In genomic region chr10:100999742-101000601, GRCh38 we compare ENCODE assay signal across 8 cellular contexts. TPM values are rescaled to one million over a fixed set of nuclear protein-coding genes. Genes with fewer than 3 reads are reported as not detected.
DNase-seq lines count a peak whose midpoint lies in the region; ATAC-seq and TF ChIP-seq lines count a peak whose summit lies in the region.

A gene with protein sequence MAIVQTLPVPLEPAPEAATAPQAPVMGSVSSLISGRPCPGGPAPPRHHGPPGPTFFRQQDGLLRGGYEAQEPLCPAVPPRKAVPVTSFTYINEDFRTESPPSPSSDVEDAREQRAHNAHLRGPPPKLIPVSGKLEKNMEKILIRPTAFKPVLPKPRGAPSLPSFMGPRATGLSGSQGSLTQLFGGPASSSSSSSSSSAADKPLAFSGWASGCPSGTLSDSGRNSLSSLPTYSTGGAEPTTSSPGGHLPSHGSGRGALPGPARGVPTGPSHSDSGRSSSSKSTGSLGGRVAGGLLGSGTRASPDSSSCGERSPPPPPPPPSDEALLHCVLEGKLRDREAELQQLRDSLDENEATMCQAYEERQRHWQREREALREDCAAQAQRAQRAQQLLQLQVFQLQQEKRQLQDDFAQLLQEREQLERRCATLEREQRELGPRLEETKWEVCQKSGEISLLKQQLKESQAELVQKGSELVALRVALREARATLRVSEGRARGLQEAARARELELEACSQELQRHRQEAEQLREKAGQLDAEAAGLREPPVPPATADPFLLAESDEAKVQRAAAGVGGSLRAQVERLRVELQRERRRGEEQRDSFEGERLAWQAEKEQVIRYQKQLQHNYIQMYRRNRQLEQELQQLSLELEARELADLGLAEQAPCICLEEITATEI (plus strand): TSS chr10:100999808. CDS start chr10:101002539, 2,731 bp downstream.

- H3K36me3 Mint-ChIP-seq in stimulated activated naive CD8-positive, alpha-beta T cell treated with anti-CD3 and anti-CD28 coated beads, Interleukin-15, Interleukin-2, amounts not matched to agents 100 ng/mL and 50 ng/mL, for 24 hours (ENCODE audit: low read depth), result peaks cover 4% of the 10 kb centered on the region

- no peaks in the 10 kb centered on the region for H4K20me1 ChIP-seq in neural cell (ENCODE audit: insufficient read depth)

- no peaks in the 10 kb centered on the region for H3K36me3 ChIP-seq in neural cell (ENCODE audit: insufficient read depth, low read length)

- peaks cover 10% of the 10 kb centered on the region for H3K27me3 ChIP-seq in neural cell (ENCODE audit: insufficient read depth, low read depth, low read length)

- no peaks in the 10 kb centered on the region for H3K9me2 ChIP-seq in neural cell (ENCODE audit: insufficient read depth, low read length)

- H3K4me3 Mint-ChIP-seq in stimulated activated naive CD8-positive, alpha-beta T cell treated with anti-CD3 and anti-CD28 coated beads, Interleukin-15, Interleukin-2, amounts not matched to agents 100 ng/mL and 50 ng/mL, for 24 hours, result peak within 1 kb of the TSS; percentile 84

- H3K9me3 ChIP-seq in neural cell (ENCODE audit: low read length), result no peaks in the 10 kb centered on the region

- DNase-seq in stimulated activated naive CD8-positive, alpha-beta T cell treated with anti-CD3 and anti-CD28 coated beads, Interleukin-15, Interleukin-2, amounts not matched to agents 100 U/mL and 50 U/mL, for 24 hours, result no peak
- DNase-seq in foreskin fibroblast (peak in 1 of 2 donors; percentile 52), RKO (ENCODE audit: low spot score) (no peak)
- DNase-seq in activated CD4-positive, CD25-positive, alpha-beta regulatory T cell treated with anti-CD3 and anti-CD28 coated beads, Interleukin-2, amount 50 U/mL, for 72 hours, result no peak

- H3K79me2 ChIP-seq in neural cell (replicated peaks; ENCODE audit: insufficient read depth, low read length), result peaks cover 22% of the 10 kb centered on the region

- no peak for ATAC-seq in stimulated activated naive CD8-positive, alpha-beta T cell treated with anti-CD3 and anti-CD28 coated beads, Interleukin-15, Interleukin-2, amounts not matched to agents 100 U/mL and 50 U/mL, for 24 hours
- ATAC-seq in GM18511 (IDR thresholded peaks at IDR 0.05; ENCODE audit: unreplicated experiment), result no peak

- peak within 1 kb of the TSS; percentile 94 for H3K27ac Mint-ChIP-seq in stimulated activated naive CD8-positive, alpha-beta T cell treated with anti-CD3 and anti-CD28 coated beads, Interleukin-15, Interleukin-2, amounts not matched to agents 100 ng/mL and 50 ng/mL, for 24 hours

- H3K4me3 ChIP-seq in foreskin fibroblast (ENCODE audit: low read depth in 1 of 2, low read length in 2 of 2) (peak within 1 kb of the TSS; percentile 67 to 94), neural cell (ENCODE audit: low read length) (peak within 1 kb of the TSS; percentile 88)

- peaks cover 30% of the 10 kb centered on the region for H3K4me1 Mint-ChIP-seq in stimulated activated naive CD8-positive, alpha-beta T cell treated with anti-CD3 and anti-CD28 coated beads, Interleukin-15, Interleukin-2, amounts not matched to agents 100 ng/mL and 50 ng/mL, for 24 hours (ENCODE audit: low read depth)

- no peaks in the 10 kb centered on the region for H3K27me3 Mint-ChIP-seq in stimulated activated naive CD8-positive, alpha-beta T cell treated with anti-CD3 and anti-CD28 coated beads, Interleukin-15, Interleukin-2, amounts not matched to agents 100 ng/mL and 50 ng/mL, for 24 hours

- no peaks in the 10 kb centered on the region for H3F3A ChIP-seq in neural cell (ENCODE audit: insufficient read depth, low read length, poor library complexity, severe bottlenecking)

- H3K4me2 ChIP-seq in neural cell (ENCODE audit: low read length), result peak within 1 kb of the TSS; percentile 88

- H3K9ac ChIP-seq in neural cell (ENCODE audit: low read length), result peak within 1 kb of the TSS; percentile 96

- TF ChIP-seq CTCF in VCaP (conservative IDR thresholded peaks at IDR 0.05) (no peak), foreskin fibroblast (IDR thresholded peaks at IDR 0.05; ENCODE audit: low read depth, low read length) (no peak), neural cell (IDR thresholded peaks at IDR 0.05; ENCODE audit: poor library complexity, severe bottlenecking) (no peak)

- no peak for TF ChIP-seq EP300 in neural cell (conservative IDR thresholded peaks at IDR 0.05; ENCODE audit: poor library complexity, severe bottlenecking)

- H2AFZ ChIP-seq in neural cell (ENCODE audit: low read depth, low read length), result peak within 1 kb of the TSS; percentile 85

- TF ChIP-seq RAD21 in neural cell (conservative IDR thresholded peaks at IDR 0.05), result no peak

- H3K27ac ChIP-seq in VCaP (peak within 1 kb of the TSS; percentile 94), neural cell (ENCODE audit: low read length) (peak within 1 kb of the TSS; percentile 85)

- H3K9me3 Mint-ChIP-seq in stimulated activated naive CD8-positive, alpha-beta T cell treated with anti-CD3 and anti-CD28 coated beads, Interleukin-15, Interleukin-2, amounts not matched to agents 100 ng/mL and 50 ng/mL, for 24 hours, result no peaks in the 10 kb centered on the region

TF ChIP-seq in neural cell, 6 proteins besides CTCF, POLR2A, EP300 and RAD21:
- TF ChIP-seq, protein P1, sequence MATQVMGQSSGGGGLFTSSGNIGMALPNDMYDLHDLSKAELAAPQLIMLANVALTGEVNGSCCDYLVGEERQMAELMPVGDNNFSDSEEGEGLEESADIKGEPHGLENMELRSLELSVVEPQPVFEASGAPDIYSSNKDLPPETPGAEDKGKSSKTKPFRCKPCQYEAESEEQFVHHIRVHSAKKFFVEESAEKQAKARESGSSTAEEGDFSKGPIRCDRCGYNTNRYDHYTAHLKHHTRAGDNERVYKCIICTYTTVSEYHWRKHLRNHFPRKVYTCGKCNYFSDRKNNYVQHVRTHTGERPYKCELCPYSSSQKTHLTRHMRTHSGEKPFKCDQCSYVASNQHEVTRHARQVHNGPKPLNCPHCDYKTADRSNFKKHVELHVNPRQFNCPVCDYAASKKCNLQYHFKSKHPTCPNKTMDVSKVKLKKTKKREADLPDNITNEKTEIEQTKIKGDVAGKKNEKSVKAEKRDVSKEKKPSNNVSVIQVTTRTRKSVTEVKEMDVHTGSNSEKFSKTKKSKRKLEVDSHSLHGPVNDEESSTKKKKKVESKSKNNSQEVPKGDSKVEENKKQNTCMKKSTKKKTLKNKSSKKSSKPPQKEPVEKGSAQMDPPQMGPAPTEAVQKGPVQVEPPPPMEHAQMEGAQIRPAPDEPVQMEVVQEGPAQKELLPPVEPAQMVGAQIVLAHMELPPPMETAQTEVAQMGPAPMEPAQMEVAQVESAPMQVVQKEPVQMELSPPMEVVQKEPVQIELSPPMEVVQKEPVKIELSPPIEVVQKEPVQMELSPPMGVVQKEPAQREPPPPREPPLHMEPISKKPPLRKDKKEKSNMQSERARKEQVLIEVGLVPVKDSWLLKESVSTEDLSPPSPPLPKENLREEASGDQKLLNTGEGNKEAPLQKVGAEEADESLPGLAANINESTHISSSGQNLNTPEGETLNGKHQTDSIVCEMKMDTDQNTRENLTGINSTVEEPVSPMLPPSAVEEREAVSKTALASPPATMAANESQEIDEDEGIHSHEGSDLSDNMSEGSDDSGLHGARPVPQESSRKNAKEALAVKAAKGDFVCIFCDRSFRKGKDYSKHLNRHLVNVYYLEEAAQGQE (IDR thresholded peaks at IDR 0.05; ENCODE audit: borderline replicate concordance), result peak; percentile 51
- no peak for TF ChIP-seq POLR2AphosphoS5 (IDR thresholded peaks at IDR 0.05)
- TF ChIP-seq EZH2 (IDR thresholded peaks at IDR 0.05; ENCODE audit: borderline replicate concordance, insufficient read depth, low read length, poor library complexity, severe bottlenecking), result no peak
- TF ChIP-seq SMC3 (conservative IDR thresholded peaks at IDR 0.05; ENCODE audit: poor library complexity), result no peak
- TF ChIP-seq MXI1 (conservative IDR thresholded peaks at IDR 0.05; ENCODE audit: poor library complexity, severe bottlenecking), result no peak

RNA-seq across cellular contexts. Expression of the gene that starts here (rescaled TPM):
- polyA plus RNA-seq in neural cell, result 40.1 and 58.4 TPM in 2 replicates
- polyA minus RNA-seq in neural cell, result 27.4 and 31.2 TPM in 2 replicates
